Comparison of ENCODE assay signal across 8 cellular contexts in the genomic region with DNA sequence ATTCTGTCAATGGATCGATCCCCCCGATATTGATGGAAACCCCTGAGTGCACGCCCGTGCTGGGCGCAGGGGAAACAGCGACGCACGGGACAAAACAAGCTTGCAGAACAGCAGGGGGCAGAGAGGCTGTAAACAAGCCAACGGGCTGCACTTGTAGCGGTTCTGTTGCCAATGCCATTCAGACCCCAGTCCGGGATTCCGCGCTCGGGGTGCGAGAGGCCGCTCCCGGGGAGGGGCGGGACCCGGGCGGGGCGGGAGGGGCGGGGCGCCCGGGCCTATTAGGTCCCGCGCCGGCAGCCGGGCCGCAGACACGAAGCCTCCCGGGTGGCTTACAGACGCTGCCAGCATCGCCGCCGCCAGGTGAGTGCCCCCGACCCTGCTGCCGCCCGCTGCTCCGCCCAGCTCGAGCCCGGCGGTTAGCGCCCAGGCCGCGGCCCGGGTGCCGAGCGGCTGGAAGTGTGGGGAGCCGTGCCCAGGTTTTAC. TPM values are rescaled to one million over a fixed set of nuclear protein-coding genes. Genes with fewer than 3 reads are reported as not detected.
DNase-seq lines count a peak whose midpoint lies in the region; ATAC-seq and TF ChIP-seq lines count a peak whose summit lies in the region.

A gene with protein sequence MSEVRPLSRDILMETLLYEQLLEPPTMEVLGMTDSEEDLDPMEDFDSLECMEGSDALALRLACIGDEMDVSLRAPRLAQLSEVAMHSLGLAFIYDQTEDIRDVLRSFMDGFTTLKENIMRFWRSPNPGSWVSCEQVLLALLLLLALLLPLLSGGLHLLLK (plus strand): TSS at position 307 of the 483 bp plus-strand sequence. CDS start 13,273 bp downstream, outside the sequence.

- H3K4me1 ChIP-seq in SJCRH30 (peaks cover 4% of the 10 kb centered on the region; the same call in 1 of the 2 replicates), left ventricle myocardium inferior (peaks cover 19% of the 10 kb centered on the region)

- DNase-seq in DMS53 treated with DMSO at 0.1 percent for 48 hours (lab: John Stamatoyannopoulos, UW; ENCODE audit: unreplicated experiment) = peak; percentile 21
- peak; percentile 48 to 57 for DNase-seq in SJCRH30
- peak; percentile 40 for DNase-seq in activated naive CD4-positive, alpha-beta T cell treated with anti-CD3 and anti-CD28 coated beads, Interleukin-2, amount 50 U/mL, for 16 hours
- DNase-seq in left ventricle myocardium inferior = peak; percentile 39
- no peak for DNase-seq in sciatic nerve (ENCODE audit: low spot score)
- DNase-seq in epidermal melanocyte (ENCODE audit: insufficient read length, low spot score) = no peak
- DNase-seq in midbrain (lab: John Stamatoyannopoulos, UW) = no peak

- ATAC-seq in HG03039 (IDR thresholded peaks at IDR 0.05; ENCODE audit: unreplicated experiment) (peak; percentile 41), sciatic nerve (peak; percentile 51)

- intact Hi-C loops in left ventricle myocardium inferior (cut with micrococcal nuclease) (no loop called here), sciatic nerve (cut with DNase I) (no loop called here)

- H3K27me3 ChIP-seq in SJCRH30 (peaks cover 51% of the 10 kb centered on the region), left ventricle myocardium inferior (ENCODE audit: low read depth) (peaks cover 56% of the 10 kb centered on the region)

- H3K27ac ChIP-seq in SJCRH30 (no peak within 1 kb of the TSS), left ventricle myocardium inferior (replicated peaks) (no peak within 1 kb of the TSS)

- peak; percentile 41 for TF ChIP-seq CTCF in left ventricle myocardium inferior (IDR thresholded peaks at IDR 0.05; ENCODE audit: borderline replicate concordance)

- H3K9me3 ChIP-seq in SJCRH30 (replicated peaks) (no peaks in the 10 kb centered on the region), left ventricle myocardium inferior (replicated peaks) (no peaks in the 10 kb centered on the region)

- H3K36me3 ChIP-seq in SJCRH30 (no peaks in the 10 kb centered on the region), left ventricle myocardium inferior (no peaks in the 10 kb centered on the region)

- H3K4me3 ChIP-seq in SJCRH30 (peak within 1 kb of the TSS; percentile 38), left ventricle myocardium inferior (peak within 1 kb of the TSS; percentile 69)

RNA-seq across cellular contexts. Expression of the gene that starts here (rescaled TPM):
- 0.14 TPM in 1 of 2 replicates, not detected in the other for total RNA-seq in SJCRH30 (2014; rRNA removed; shearing (Covaris generic))
- total RNA-seq in left ventricle myocardium inferior = 0.41 TPM
- not detected for total RNA-seq in sciatic nerve

Comparison
In these comparisons a context has a peak if more than half of its experiments do, and no peak if none do; other contexts are left out.
1. Peak in DNase-seq and H3K4me3 ChIP-seq in SJCRH30; RNA of the gene not detected or under 1 TPM.
2. Peak in DNase-seq and H3K4me3 ChIP-seq in left ventricle myocardium inferior; RNA of the gene not detected or under 1 TPM.
3. Peak in ATAC-seq in sciatic nerve; RNA of the gene not detected or under 1 TPM.
4. DNase-seq: peak in DMS53 treated with DMSO at 0.1 percent for 48 hours (single experiment) and activated naive CD4-positive, alpha-beta T cell treated with anti-CD3 and anti-CD28 coated beads, Interleukin-2, amount 50 U/mL, for 16 hours (single experiment); none in sciatic nerve (single experiment), epidermal melanocyte (single experiment) and midbrain (single experiment).